In genomic region chr10:98267894-98268693, GRCh38 we compare ENCODE assay signal across 8 cellular contexts. TPM values are rescaled to one million over a fixed set of nuclear protein-coding genes. Genes with fewer than 3 reads are reported as not detected.
DNase-seq lines count a peak whose midpoint lies in the region; ATAC-seq and TF ChIP-seq lines count a peak whose summit lies in the region.

LOXL4 (minus strand) TSS chr10:98268194; CDS start chr10:98263019, 5,175 bp downstream.

- peak within 1 kb of the TSS; percentile 92 for H3K4me2 ChIP-seq in skeletal muscle satellite cell (ENCODE audit: low read length)

- TF ChIP-seq POLR2A in adrenal gland (IDR thresholded peaks at IDR 0.05), result no peak

- H3K4me1 ChIP-seq in HUES64 (ENCODE audit: insufficient read depth, low read length) (peaks cover 27% of the 10 kb centered on the region; the same call in 1 of the 2 replicates), adrenal gland (replicated peaks in 1 of 2) (peaks cover 14 to 20% of the 10 kb centered on the region in 2 donors), iPS DF 6.9 (ENCODE audit: control insufficient read depth, insufficient read depth, low read length) (peaks cover 4% of the 10 kb centered on the region), skeletal muscle satellite cell (ENCODE audit: control insufficient read depth, insufficient read depth, low read length) (peaks cover 43% of the 10 kb centered on the region)

- H3K9me3 ChIP-seq in HUES64 (ENCODE audit: insufficient read depth, low read depth, low read length) (no peaks in the 10 kb centered on the region), adrenal gland (replicated peaks in 1 of 3) (no peaks in the 10 kb centered on the region), iPS DF 6.9 (ENCODE audit: control insufficient read depth, insufficient read depth, low read length) (no peaks in the 10 kb centered on the region), skeletal muscle satellite cell (replicated peaks; ENCODE audit: low read length) (no peaks in the 10 kb centered on the region)

- H3K27ac ChIP-seq in HUES64 (ENCODE audit: low read depth, low read length) (no peak within 1 kb of the TSS), adrenal gland (peak within 1 kb of the TSS in 3 of 5 donors; percentile 20 to 87 (median 59)), iPS DF 6.9 (ENCODE audit: low read length) (no peak within 1 kb of the TSS)

- no TSS peak for BruUV-seq in Calu3 (replicated peaks; lab: Mats Ljungman, UMichigan)

- H3K27ac Mint-ChIP-seq in Calu3 (ENCODE audit: unreplicated experiment), result peak within 1 kb of the TSS; percentile 85

- H3K4me3 Mint-ChIP-seq in Calu3 (ENCODE audit: low read depth, unreplicated experiment), result peak within 1 kb of the TSS; percentile 68

- H3K27me3 ChIP-seq in HUES64 (ENCODE audit: insufficient read depth, low read length) (peaks cover 7% of the 10 kb centered on the region), adrenal gland (no peaks in the 10 kb centered on the region), iPS DF 6.9 (ENCODE audit: control insufficient read depth, insufficient read depth, low read length) (peaks cover 2% of the 10 kb centered on the region; the same call in 1 of the 2 replicates), skeletal muscle satellite cell (ENCODE audit: control insufficient read depth, insufficient read depth, low read length) (peaks cover 8% of the 10 kb centered on the region)

- ATAC-seq in GM19395 (IDR thresholded peaks at IDR 0.05; ENCODE audit: unreplicated experiment) (no peak), HG03442 (IDR thresholded peaks at IDR 0.05; ENCODE audit: unreplicated experiment) (no peak)

- no peaks in the 10 kb centered on the region for H3K27me3 Mint-ChIP-seq in Calu3 (ENCODE audit: unreplicated experiment)

- CTCF ChIA-PET in Calu3 (lab: Charles Lee), result interaction anchor here (1.3 to 2.4 kb wide), 2 partner anchors 41 to 42 kb away, joined by 3 to 9 read pairs; no protein-coding TSS in a partner anchor

- peaks cover 66% of the 10 kb centered on the region for H3K4me1 Mint-ChIP-seq in Calu3 (ENCODE audit: low read depth, unreplicated experiment)

- no peak for TF ChIP-seq CTCF in Calu3 (IDR thresholded peaks at IDR 0.05; ENCODE audit: unreplicated experiment)
- no peak for TF ChIP-seq CTCF in adrenal gland (IDR thresholded peaks at IDR 0.05)

- H3K9ac ChIP-seq in HUES64 (ENCODE audit: low read depth, low read length) (no peak within 1 kb of the TSS), skeletal muscle satellite cell (ENCODE audit: low read depth, low read length) (peak within 1 kb of the TSS; percentile 82)

- H3K36me3 Mint-ChIP-seq in Calu3 (ENCODE audit: insufficient read depth, unreplicated experiment), result peaks cover 20% of the 10 kb centered on the region

- H3K4me3 ChIP-seq in HUES64 (ENCODE audit: low read length) (peak within 1 kb of the TSS; percentile 61), adrenal gland (peak within 1 kb of the TSS in 1 of 4 donors; percentile 68), iPS DF 6.9 (ENCODE audit: low read length) (peak within 1 kb of the TSS; percentile 52; the same call in 1 of the 2 replicates), skeletal muscle satellite cell (ENCODE audit: low read length) (peak within 1 kb of the TSS; percentile 70)

- no peaks in the 10 kb centered on the region for H3K9me3 Mint-ChIP-seq in Calu3 (ENCODE audit: low read depth, unreplicated experiment)

- intact Hi-C loops in Calu3 (cut with micrococcal nuclease; ENCODE audit: unreplicated experiment) (no loop called here), adrenal gland (cut with DNase I) (loop anchor here in 1 of 2 donors (5.0 kb wide), 1 partner anchor 39 kb away; no protein-coding TSS in a partner anchor)

- 7% methylated on average over 59 of the region's 75 CpGs for WGBS in HUES64
- WGBS in adrenal gland, 4 donors, result 5 to 13% (median 10%) methylated on average over 12 to 75 of the region's 75 CpGs
- no CpG with 5 or more reads among the region's 75 CpGs for WGBS in iPS DF 6.9 (ENCODE audit: insufficient coverage, insufficient read length)

- no peaks in the 10 kb centered on the region for H3K36me3 ChIP-seq in HUES64 (ENCODE audit: insufficient read depth, low read length)
- H3K36me3 ChIP-seq in adrenal gland (replicated peaks in 1 of 2), result no peaks in the 10 kb centered on the region
- no peaks in the 10 kb centered on the region for H3K36me3 ChIP-seq in iPS DF 6.9 (ENCODE audit: control insufficient read depth, insufficient read depth, low read length)
- no peaks in the 10 kb centered on the region for H3K36me3 ChIP-seq in skeletal muscle satellite cell (ENCODE audit: insufficient read depth, low read length)

- DNase-seq in Calu3, result peak; percentile 7
- peak in 2 of 7 donors; percentile 29 to 33 for DNase-seq in adrenal gland
- no peak for DNase-seq in iPS DF 6.9 (ENCODE audit: low read depth, low spot score)
- no peak for DNase-seq in superior temporal gyrus (ENCODE audit: extremely low spot score)

RNA-seq across cellular contexts. Expression of gene LOXL4, which starts in this region (rescaled TPM):
- total RNA-seq in Calu3 (2022) (2.2 and 2.6 TPM in 2 replicates), adrenal gland (10 to 100 TPM in 1 of 8 donors, 1 to 10 TPM in 7; 2.3 to 14.4 (median 5.1) TPM)
- polyA plus RNA-seq in HUES64 (2013, experiment 1 of 2), result 0.55 TPM
- 1.3 TPM for polyA plus RNA-seq in HUES64 (2013, experiment 2 of 2)
- 1 to 10 TPM; 1.4 to 7.8 (median 2.3) TPM for polyA plus RNA-seq in adrenal gland
- 2.0 and 2.4 TPM in 2 replicates for total RNA-seq in skeletal muscle satellite cell (2012; rRNA removed)

Comparison
In these comparisons a context has a peak if more than half of its experiments do, and no peak if none do; other contexts are left out.
1. H3K27ac ChIP-seq: peak in adrenal gland (3 of 5); none in HUES64 (single experiment) and iPS DF 6.9 (single experiment).